Comparison of ENCODE assay signal across 9 cellular contexts in the genomic region with DNA sequence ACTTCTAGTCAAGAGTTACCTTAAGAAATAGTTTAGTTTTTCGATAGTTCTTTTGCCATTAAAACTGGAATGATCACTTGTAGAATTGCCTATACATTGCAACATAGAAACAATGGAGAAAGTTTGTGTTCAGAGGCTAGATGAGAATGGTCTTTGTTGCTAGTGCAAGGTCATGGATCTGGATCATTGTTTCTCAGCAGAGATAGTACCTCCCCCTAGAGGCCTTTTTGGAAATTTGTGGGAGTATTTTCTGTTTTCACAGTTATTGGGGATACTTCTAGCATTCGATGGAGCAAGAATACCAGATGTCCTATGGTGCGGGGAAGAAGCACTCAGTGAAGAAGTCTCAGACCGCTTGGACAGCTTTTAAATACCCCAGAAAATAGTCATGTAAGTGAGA.
DNase-seq lines count a peak whose midpoint lies in the region; ATAC-seq, FAIRE-seq and TF ChIP-seq lines count a peak whose summit lies in the region.
"Had no signal": no experiment of that assay in that cellular context is flagged by ENCODE, and none has a peak within 500 bp of the region (broad histone marks: within the 10 kb centered on the region; RNA-seq: fewer than 3 reads in every experiment).

No MANE protein-coding gene starts in this region.

- FAIRE-seq in astrocyte (lab: Jason Lieb, UNC), result peak; percentile 87

- ATAC-seq in HG02571 (IDR thresholded peaks at IDR 0.05; ENCODE audit: unreplicated experiment) (no peak), sciatic nerve (no peak)
- ATAC-seq in activated T-helper 17 cell treated with anti-CD3 and anti-CD28 coated beads, Interleukin-2, amount 50 U/mL, for 72 hours (replicated peaks), result no peak

- H3K27ac ChIP-seq in astrocyte (ENCODE audit: low read depth, low read length), result no peak overlapping the region
- H3K27ac ChIP-seq: SK-N-MC had no signal

- no peaks in the 10 kb centered on the region for H3K79me2 ChIP-seq in astrocyte (ENCODE audit: insufficient read depth, low read length)

- TF ChIP-seq CTCF in CD14-positive monocyte (IDR thresholded peaks at IDR 0.05) (peak; percentile 42), astrocyte (IDR thresholded peaks at IDR 0.05; ENCODE audit: insufficient read depth, low read depth, low read length) (peak; percentile 57), kidney epithelial cell (IDR thresholded peaks at IDR 0.05; ENCODE audit: insufficient read depth, low read length, poor library complexity, severe bottlenecking) (peak; percentile 51)

- no peaks in the 10 kb centered on the region for H3K9me3 Mint-ChIP-seq in CD14-positive monocyte
- H3K9me3 Mint-ChIP-seq in astrocyte (ENCODE audit: unreplicated experiment), result peaks cover 2% of the 10 kb centered on the region
- H3K9me3 Mint-ChIP-seq in activated T-helper 17 cell treated with anti-CD3 and anti-CD28 coated beads, Interleukin-2, amount 50 U/mL, for 72 hours, result peaks cover 6% of the 10 kb centered on the region

- H2AFZ ChIP-seq in astrocyte (ENCODE audit: low read depth, low read length), result no peak overlapping the region

- H3K4me3 Mint-ChIP-seq in CD14-positive monocyte (no peak overlapping the region), astrocyte (ENCODE audit: unreplicated experiment) (no peak overlapping the region)
- no peak overlapping the region for H3K4me3 Mint-ChIP-seq in activated T-helper 17 cell treated with anti-CD3 and anti-CD28 coated beads, Interleukin-2, amount 50 U/mL, for 72 hours

- H3K27me3 Mint-ChIP-seq in CD14-positive monocyte (ENCODE audit: low read depth in 3 of 3) (peaks cover 0 to 5% (median 4%) of the 10 kb centered on the region in 3 donors), astrocyte (ENCODE audit: low read depth, unreplicated experiment) (no peaks in the 10 kb centered on the region)
- H3K27me3 Mint-ChIP-seq in activated T-helper 17 cell treated with anti-CD3 and anti-CD28 coated beads, Interleukin-2, amount 50 U/mL, for 72 hours, result peaks cover 9% of the 10 kb centered on the region

- intact Hi-C loops in CD14-positive monocyte (cut with micrococcal nuclease), result no loop called here
- intact Hi-C loops in sciatic nerve (cut with DNase I), result no loop called here

- H3K9ac ChIP-seq in astrocyte (ENCODE audit: low read length), result no peak overlapping the region

- H4K20me1 ChIP-seq in astrocyte (ENCODE audit: insufficient read depth, low read length), result no peaks in the 10 kb centered on the region

- no peaks in the 10 kb centered on the region for H3K27me3 ChIP-seq in astrocyte (ENCODE audit: insufficient read depth, low read length)
- no peaks in the 10 kb centered on the region for H3K27me3 ChIP-seq in kidney epithelial cell (ENCODE audit: control insufficient read depth, insufficient read depth, low read length)

- DNase-seq in CD14-positive monocyte (ENCODE audit: low spot score) (no peak), HS-27A (ENCODE audit: low read depth) (peak; percentile 40), astrocyte (ENCODE audit: low read depth) (no peak), kidney epithelial cell (ENCODE audit: low read depth) (no peak), retina (no peak), sciatic nerve (ENCODE audit: low spot score) (no peak)

- no peak overlapping the region for H3K4me2 ChIP-seq in astrocyte (ENCODE audit: low read length)

- H3K9me3 ChIP-seq in astrocyte (ENCODE audit: insufficient read depth, low read depth, low read length), result no peaks in the 10 kb centered on the region

- no peaks in the 10 kb centered on the region for H3K36me3 Mint-ChIP-seq in CD14-positive monocyte
- H3K36me3 Mint-ChIP-seq in astrocyte (ENCODE audit: low read depth, unreplicated experiment), result peaks cover 1% of the 10 kb centered on the region
- H3K36me3 Mint-ChIP-seq in activated T-helper 17 cell treated with anti-CD3 and anti-CD28 coated beads, Interleukin-2, amount 50 U/mL, for 72 hours (ENCODE audit: low read depth), result no peaks in the 10 kb centered on the region

- H3K36me3 ChIP-seq in astrocyte (ENCODE audit: insufficient read depth, low read length) (no peaks in the 10 kb centered on the region), kidney epithelial cell (ENCODE audit: control insufficient read depth, insufficient read depth, low read length) (no peaks in the 10 kb centered on the region)

- no peak overlapping the region for H3K27ac Mint-ChIP-seq in CD14-positive monocyte
- H3K27ac Mint-ChIP-seq in astrocyte (ENCODE audit: unreplicated experiment), result no peak overlapping the region
- H3K27ac Mint-ChIP-seq in activated T-helper 17 cell treated with anti-CD3 and anti-CD28 coated beads, Interleukin-2, amount 50 U/mL, for 72 hours, result no peak overlapping the region

- H3K4me1 Mint-ChIP-seq in CD14-positive monocyte, result no peaks in the 10 kb centered on the region
- peaks cover 6% of the 10 kb centered on the region for H3K4me1 Mint-ChIP-seq in astrocyte (ENCODE audit: low read depth, unreplicated experiment)
- no peaks in the 10 kb centered on the region for H3K4me1 Mint-ChIP-seq in activated T-helper 17 cell treated with anti-CD3 and anti-CD28 coated beads, Interleukin-2, amount 50 U/mL, for 72 hours

- H3K4me1 ChIP-seq in astrocyte (ENCODE audit: insufficient read depth, low read length), result no peaks in the 10 kb centered on the region

- H3K4me3 ChIP-seq in astrocyte (ENCODE audit: insufficient read depth, low read depth, low read length), result no peak overlapping the region
- no peak overlapping the region for H3K4me3 ChIP-seq in kidney epithelial cell (ENCODE audit: low read depth, low read length)
- H3K4me3 ChIP-seq: SK-N-MC had no signal
